In genomic region chr2:10889741-10890215, GRCh38 we compare ENCODE assay signal across 1 cellular context.
TF ChIP-seq lines count a peak whose summit lies in the region.

No MANE protein-coding gene starts in this region.

TF ChIP-seq in A549, 52 proteins besides CTCF, POLR2A, EP300 and RAD21 (continued from another document):
- TF ChIP-seq REST (IDR thresholded peaks at IDR 0.05) (no peak), ZC3H11A (IDR thresholded peaks at IDR 0.05) (no peak)
